31 cellular contexts compared by ENCODE assay signal in the genomic region with DNA sequence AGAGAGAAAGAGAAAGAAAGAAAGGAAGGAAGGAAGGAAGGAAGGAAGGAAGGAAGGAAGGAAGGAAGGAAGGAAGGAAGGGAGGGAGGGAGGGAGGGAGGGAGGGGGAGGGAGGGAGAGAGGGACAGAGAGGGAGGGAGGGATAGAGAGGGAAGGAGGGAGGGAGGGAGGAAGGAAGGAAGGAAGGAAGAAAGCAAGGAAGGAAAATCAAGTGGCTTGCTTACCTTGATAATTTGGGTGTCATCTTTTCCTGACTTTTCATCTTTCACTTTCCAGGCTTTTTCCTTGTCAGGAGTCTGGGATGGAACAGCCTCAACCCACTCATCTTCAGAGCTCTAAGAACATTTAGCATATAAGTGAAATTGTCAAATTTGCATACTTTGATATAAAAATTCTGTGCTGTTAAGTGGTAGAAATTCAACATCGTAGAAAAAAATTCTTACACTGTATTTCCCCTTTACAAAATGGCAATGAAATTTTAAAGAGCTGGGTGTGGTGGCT.
"Had no signal": no experiment of that assay in that cellular context is flagged by ENCODE, and none has a peak within 500 bp of the region (broad histone marks: within the 10 kb centered on the region; RNA-seq: fewer than 3 reads in every experiment).

No MANE protein-coding gene starts in this region.

- ATAC-seq: activated CD8-positive, alpha-beta T cell treated with anti-CD3 and anti-CD28 coated beads, Interleukin-2, amount 10 ng/mL, durations not matched to agents 7 days and 5 days; T-cell had no signal

- H3K4me3 Mint-ChIP-seq: activated B cell treated with CpG ODN at 0.5 μM for 24 hours; activated CD4-positive, alpha-beta memory T cell treated with anti-CD3 and anti-CD28 coated beads, Interleukin-2, amount 10 ng/mL, durations not matched to agents 7 days and 5 days; activated CD4-positive, alpha-beta T cell treated with anti-CD3 and anti-CD28 coated beads, Interleukin-2, amount 10 ng/mL, durations not matched to agents 24 days and 14 days; activated CD8-positive, alpha-beta T cell treated with anti-CD3 and anti-CD28 coated beads, Interleukin-2, amount 10 ng/mL, durations not matched to agents 7 days and 5 days; activated naive CD4-positive, alpha-beta T cell treated with anti-CD3 and anti-CD28 coated beads, Interleukin-2, amount 10 ng/mL, durations not matched to agents 7 days and 5 days; activated naive CD4-positive, alpha-beta T cell treated with anti-CD3 and anti-CD28 coated beads, Interleukin-2, amount 50 U/mL, for 24 hours; activated naive CD8-positive, alpha-beta T cell; activated T-cell treated with anti-CD3 and anti-CD28 coated beads, Interleukin-2, amount 50 U/mL, for 24 hours; brain; central memory CD8-positive, alpha-beta T cell; T-cell; T-helper 2 cell treated with Interferon-gamma antibody and Interleukin-4, amounts not matched to agents 5 μg/mL and 100 μg/mL, for 36 hours had no signal

- H3K4me1 ChIP-seq: ascending aorta had no signal

- H3K27me3 ChIP-seq: ascending aorta, cardiac muscle cell had no signal

- H3K9me3 ChIP-seq: ascending aorta had no signal

- H3K9me3 Mint-ChIP-seq: activated B cell treated with CpG ODN at 0.5 μM for 24 hours; activated CD4-positive, alpha-beta memory T cell treated with anti-CD3 and anti-CD28 coated beads, Interleukin-2, amount 10 ng/mL, durations not matched to agents 7 days and 5 days; activated CD4-positive, alpha-beta T cell treated with anti-CD3 and anti-CD28 coated beads, Interleukin-2, amount 10 ng/mL, durations not matched to agents 24 days and 14 days; activated naive CD4-positive, alpha-beta T cell treated with anti-CD3 and anti-CD28 coated beads, Interleukin-2, amount 10 ng/mL, durations not matched to agents 7 days and 5 days; activated naive CD4-positive, alpha-beta T cell treated with anti-CD3 and anti-CD28 coated beads, Interleukin-2, amount 50 U/mL, for 24 hours; activated T-cell treated with anti-CD3 and anti-CD28 coated beads, Interleukin-2, amount 50 U/mL, for 24 hours; activated T-helper 2 cell treated with anti-CD3 and anti-CD28 coated beads, Interferon-gamma antibody, Interleukin-2, Interleukin-4, amounts not matched to agents 10 μg/mL and 5 μg/mL and 100 μg/mL, durations not matched to agents 14 hours and 24 hours and 36 hours; brain; central memory CD8-positive, alpha-beta T cell; T-cell; T-helper 2 cell treated with Interferon-gamma antibody and Interleukin-4, amounts not matched to agents 5 μg/mL and 100 μg/mL, for 36 hours had no signal

- H3K27ac Mint-ChIP-seq: activated B cell treated with CpG ODN at 0.5 μM for 24 hours; activated CD4-positive, alpha-beta memory T cell treated with anti-CD3 and anti-CD28 coated beads, Interleukin-2, amount 10 ng/mL, durations not matched to agents 7 days and 5 days; activated CD4-positive, alpha-beta T cell treated with anti-CD3 and anti-CD28 coated beads, Interleukin-2, amount 10 ng/mL, durations not matched to agents 24 days and 14 days; activated CD8-positive, alpha-beta T cell treated with anti-CD3 and anti-CD28 coated beads, Interleukin-2, amount 10 ng/mL, durations not matched to agents 7 days and 5 days; activated naive CD4-positive, alpha-beta T cell treated with anti-CD3 and anti-CD28 coated beads, Interleukin-2, amount 10 ng/mL, durations not matched to agents 7 days and 5 days; activated naive CD4-positive, alpha-beta T cell treated with anti-CD3 and anti-CD28 coated beads, Interleukin-2, amount 50 U/mL, for 24 hours; activated T-cell treated with anti-CD3 and anti-CD28 coated beads, Interleukin-2, amount 50 U/mL, for 24 hours; activated T-helper 2 cell treated with anti-CD3 and anti-CD28 coated beads, Interferon-gamma antibody, Interleukin-2, Interleukin-4, amounts not matched to agents 10 μg/mL and 5 μg/mL and 100 μg/mL, durations not matched to agents 14 hours and 24 hours and 36 hours; brain; T-cell; T-helper 2 cell treated with Interferon-gamma antibody and Interleukin-4, amounts not matched to agents 5 μg/mL and 100 μg/mL, for 36 hours had no signal

- H3K27ac ChIP-seq: ascending aorta, cardiac muscle cell, VCaP had no signal

- H3K4me3 ChIP-seq: ascending aorta, cardiac muscle cell had no signal

- H3K4me1 Mint-ChIP-seq: activated naive CD4-positive, alpha-beta T cell treated with anti-CD3 and anti-CD28 coated beads, Interleukin-2, amount 10 ng/mL, durations not matched to agents 7 days and 5 days had no signal

- H3K27me3 Mint-ChIP-seq: activated B cell treated with CpG ODN at 0.5 μM for 24 hours; activated CD4-positive, alpha-beta memory T cell treated with anti-CD3 and anti-CD28 coated beads, Interleukin-2, amount 10 ng/mL, durations not matched to agents 7 days and 5 days; activated CD4-positive, alpha-beta T cell treated with anti-CD3 and anti-CD28 coated beads, Interleukin-2, amount 10 ng/mL, durations not matched to agents 24 days and 14 days; activated naive CD4-positive, alpha-beta T cell treated with anti-CD3 and anti-CD28 coated beads, Interleukin-2, amount 10 ng/mL, durations not matched to agents 7 days and 5 days; activated naive CD4-positive, alpha-beta T cell treated with anti-CD3 and anti-CD28 coated beads, Interleukin-2, amount 50 U/mL, for 24 hours; activated naive CD8-positive, alpha-beta T cell; activated T-cell treated with anti-CD3 and anti-CD28 coated beads, Interleukin-2, amount 50 U/mL, for 24 hours; brain; central memory CD8-positive, alpha-beta T cell; T-cell had no signal

- DNase-seq: activated B cell treated with CpG ODN at 0.5 μM for 24 hours; activated CD4-positive, alpha-beta memory T cell treated with anti-CD3 and anti-CD28 coated beads, Interleukin-2, amount 10 ng/mL, durations not matched to agents 7 days and 5 days; activated CD4-positive, alpha-beta T cell treated with anti-CD3 and anti-CD28 coated beads for 4 hours; activated CD4-positive, alpha-beta T cell treated with anti-CD3 and anti-CD28 coated beads, Interleukin-2, amount 10 ng/mL, durations not matched to agents 24 days and 14 days; activated CD4-positive, alpha-beta T cell treated with anti-CD3 and anti-CD28 coated beads, Interleukin-2, amount 50 U/mL, for 1 hour; activated CD4-positive, alpha-beta T cell treated with anti-CD3 and anti-CD28 coated beads, Interleukin-2, amount 50 U/mL, for 4 hours; activated CD4-positive, CD25-positive, alpha-beta regulatory T cell treated with anti-CD3 and anti-CD28 coated beads, Interleukin-2, amount 50 U/mL, for 72 hours; activated CD8-positive, alpha-beta memory T cell treated with anti-CD3 and anti-CD28 coated beads for 24 hours; activated CD8-positive, alpha-beta memory T cell treated with anti-CD3 and anti-CD28 coated beads, Interleukin-2, amount 50 U/mL, for 4 hours; activated CD8-positive, alpha-beta T cell treated with anti-CD3 and anti-CD28 coated beads, Interleukin-2, amount 10 ng/mL, durations not matched to agents 7 days and 5 days; activated effector memory CD4-positive, alpha-beta T cell treated with Interleukin-2 at 50 U/mL for 16 hours; activated gamma-delta T cell; activated naive CD4-positive, alpha-beta T cell treated with anti-CD3 and anti-CD28 coated beads, Interleukin-2, amount 10 ng/mL, durations not matched to agents 7 days and 5 days; activated naive CD4-positive, alpha-beta T cell treated with Interleukin-2 at 50 U/mL for 16 hours; activated T-cell treated with anti-CD3 and anti-CD28 coated beads, Interleukin-2, amount 50 U/mL, for 24 hours; activated T-cell treated with anti-CD3 and anti-CD28 coated beads, Interleukin-2, amount 50 U/mL, for 48 hours; amygdala; anterior cingulate cortex; cerebellar nuclear complex; T-cell; T-helper 2 cell; T-helper 9 cell had no signal
